ENCODE assay signal across 19 cellular contexts in the genomic region with DNA sequence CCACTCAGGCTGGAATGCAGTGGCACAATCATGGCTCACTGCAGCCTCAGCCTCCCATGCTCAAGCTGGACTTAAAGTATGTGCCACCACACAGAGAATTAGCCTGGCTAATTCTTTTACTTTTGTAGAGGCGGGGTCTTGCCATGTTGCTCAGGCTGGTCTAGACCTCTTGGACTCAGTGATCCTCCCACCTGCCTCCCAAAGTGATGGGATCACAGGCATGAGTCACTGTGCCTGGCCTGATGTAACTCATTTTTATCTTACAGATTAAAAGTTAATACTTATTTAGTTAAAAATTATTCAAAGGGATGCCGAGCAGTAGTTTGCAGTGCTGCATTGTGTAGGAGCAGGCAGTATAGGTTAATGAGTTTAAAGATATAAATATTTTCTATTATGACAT. TPM values are rescaled to one million over a fixed set of nuclear protein-coding genes. Genes with fewer than 3 reads are reported as not detected.
"Had no signal": no experiment of that assay in that cellular context is flagged by ENCODE, and none has a peak within 500 bp of the region (broad histone marks: within the 10 kb centered on the region; RNA-seq: fewer than 3 reads in every experiment).

No MANE protein-coding gene starts in this region.

- H3K4me1 ChIP-seq: left ventricle myocardium inferior, spleen, suprapubic skin, tibial artery, upper lobe of right lung had no signal

- H3K36me3 ChIP-seq: left ventricle myocardium inferior, ovary, spleen, suprapubic skin, thoracic aorta, tibial artery, upper lobe of right lung had no signal

- H3K4me3 ChIP-seq: left ventricle myocardium inferior, lung, ovary, skin epidermis, spleen, suprapubic skin, thoracic aorta, tibial artery, upper lobe of right lung had no signal

- FAIRE-seq: keratinocyte, urothelium cell line had no signal

- H3K9me3 ChIP-seq: ovary, suprapubic skin, thoracic aorta, tibial artery, upper lobe of right lung had no signal

- H3K27me3 ChIP-seq: ovary, spleen, suprapubic skin, tibial artery, upper lobe of right lung had no signal

- DNase-seq: hippocampal formation; left ventricle myocardium inferior; mesendoderm; naive thymus-derived CD4-positive, alpha-beta T cell; ovary; retina; right cardiac atrium; spleen; stimulated activated CD4-positive, alpha-beta T cell treated with anti-CD3 and anti-CD28 coated beads, Interleukin-4, amount 100 ng/mL, for 24 hours; stimulated activated naive CD4-positive, alpha-beta T cell; tibial artery; trophoblast cell; upper lobe of right lung had no signal

- H3K27ac ChIP-seq: left ventricle myocardium inferior, ovary, skin epidermis, spleen, suprapubic skin, thoracic aorta, tibial artery, upper lobe of right lung had no signal

RNA-seq across cellular contexts. Expression of a gene that starts 12.6 kb away (rescaled TPM):
- polyA plus RNA-seq: naive thymus-derived CD4-positive, alpha-beta T cell had no signal
